16 cellular contexts compared by ENCODE assay signal in the genomic region with DNA sequence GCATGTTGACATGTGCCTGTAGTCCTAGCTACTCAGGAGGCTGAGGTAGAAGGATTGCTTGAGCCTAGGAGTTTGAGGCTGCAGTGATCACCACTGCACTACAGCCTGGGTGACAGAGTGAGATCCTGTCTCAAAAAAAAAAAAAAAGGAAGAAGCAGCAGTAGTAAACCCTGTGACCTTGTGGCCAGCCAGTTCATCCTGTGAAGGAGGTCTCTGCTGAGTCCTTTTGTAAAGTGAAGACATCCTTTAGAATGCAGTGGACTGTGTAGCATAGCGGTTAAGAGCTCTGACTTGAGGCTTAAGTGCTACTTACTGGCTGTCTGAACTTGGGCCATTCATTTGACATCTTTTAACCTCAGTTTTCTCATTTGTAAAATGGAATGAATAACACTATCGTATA. TPM values are rescaled to one million over a fixed set of nuclear protein-coding genes. Genes with fewer than 3 reads are reported as not detected.
A peak's percentile ranks its signal among the peaks of the same experiment; 100 is the strongest.
DNase-seq lines count a peak whose midpoint lies in the region; ATAC-seq, FAIRE-seq and TF ChIP-seq lines count a peak whose summit lies in the region.
"Had no signal": no experiment of that assay in that cellular context is flagged by ENCODE, and none has a peak within 500 bp of the region (broad histone marks: within the 10 kb centered on the region; RNA-seq: fewer than 3 reads in every experiment).

No MANE protein-coding gene starts in this region.

- H3K27ac ChIP-seq in GM12878 (ENCODE audit: control insufficient read depth, insufficient read depth), result no peak overlapping the region
- peak overlapping the region in 2 of 3 donors; percentile 83 to 88 for H3K27ac ChIP-seq in thyroid gland

- BruUV-seq in GM12878 (replicated peaks; lab: Mats Ljungman, UMichigan), result no TSS peak

- H3K4me1 ChIP-seq in GM12878 (ENCODE audit: control insufficient read depth, insufficient read depth, low read length) (peaks cover 25% of the 10 kb centered on the region), thyroid gland (peaks cover 43 to 84% of the 10 kb centered on the region in 2 donors)

- in situ Hi-C loops in GM12878 (cut with MboI), result no loop called here

- peaks cover 68% of the 10 kb centered on the region for H3K4me1 Mint-ChIP-seq in activated naive CD4-positive, alpha-beta T cell treated with anti-CD3 and anti-CD28 coated beads, Interleukin-2, amount 10 ng/mL, durations not matched to agents 7 days and 5 days

- H3K27ac Mint-ChIP-seq in activated naive CD4-positive, alpha-beta T cell treated with anti-CD3 and anti-CD28 coated beads, Interleukin-2, amount 10 ng/mL, durations not matched to agents 7 days and 5 days, result peak overlapping the region; percentile 14
- H3K27ac Mint-ChIP-seq: progenitor cell of endocrine pancreas had no signal

- no peak for FAIRE-seq in GM12878 (lab: Jason Lieb, UNC)

- no peaks in the 10 kb centered on the region for H3K9me3 Mint-ChIP-seq in activated naive CD4-positive, alpha-beta T cell treated with anti-CD3 and anti-CD28 coated beads, Interleukin-2, amount 10 ng/mL, durations not matched to agents 7 days and 5 days
- H3K9me3 Mint-ChIP-seq: activated naive CD4-positive, alpha-beta T cell treated with anti-CD3 and anti-CD28 coated beads, Interleukin-2, amount 50 U/mL, for 24 hours had no signal

- H3K36me3 ChIP-seq in GM12878 (ENCODE audit: control insufficient read depth in 2 of 2, insufficient read depth in 2 of 2, low read length in 1 of 2), result peaks cover 0 to 10% of the 10 kb centered on the region in 2 experiments; a peak in 2 of 4 replicates
- no peaks in the 10 kb centered on the region for H3K36me3 ChIP-seq in thyroid gland

- SMC1A ChIA-PET in GM12878 (lab: Charles Lee; ENCODE audit: uncharacterized antibody, unreplicated experiment), result interaction anchor here (0.6 to 8.7 kb wide), 5 partner anchors 9 to 463 kb away, joined by 3 to 97 read pairs (median 4); a partner anchor contains a TSS

- no peak for TF ChIP-seq EP300 in GM12878 (IDR thresholded peaks at IDR 0.05; ENCODE audit: borderline replicate concordance in 1 of 2, control insufficient read depth in 1 of 2, low read depth in 2 of 2, low read length in 2 of 2)

- H3K9ac ChIP-seq in GM12878 (ENCODE audit: control insufficient read depth, insufficient read depth, low read length), result no peak overlapping the region

- ATAC-seq in HG03378 (IDR thresholded peaks at IDR 0.05; ENCODE audit: unreplicated experiment) (peak; percentile 56), GM12878 (peak; percentile 67), GM18861 (IDR thresholded peaks at IDR 0.05; ENCODE audit: unreplicated experiment) (no peak), left ventricle myocardium superior (no peak)

- RAD21 ChIA-PET in GM12878 (lab: Charles Lee; ENCODE audit: unreplicated experiment), result interaction anchor here (0.5 to 4.0 kb wide), 6 partner anchors 8 to 207 kb away, joined by 3 to 39 read pairs (median 4); a partner anchor contains a TSS

- TF ChIP-seq POLR2A in GM12878 (IDR thresholded peaks at IDR 0.05; ENCODE audit: low read depth, low read length) (no peak), thyroid gland (IDR thresholded peaks at IDR 0.05) (no peak)

- no peak overlapping the region for H3K4me3 ChIP-seq in GM12878
- no peak overlapping the region for H3K4me3 ChIP-seq in thyroid gland (replicated peaks in 1 of 3)
- H3K4me3 ChIP-seq: tibial artery had no signal

- H3K27me3 ChIP-seq in GM12878 (replicated peaks in 1 of 2; ENCODE audit: control insufficient read depth in 2 of 2, insufficient read depth in 2 of 2, low read length in 1 of 2), result no peaks in the 10 kb centered on the region
- no peaks in the 10 kb centered on the region for H3K27me3 ChIP-seq in thyroid gland
- H3K27me3 ChIP-seq: tibial artery had no signal

- no peaks in the 10 kb centered on the region for H4K20me1 ChIP-seq in GM12878 (ENCODE audit: control insufficient read depth, insufficient read depth)

- WGBS in GM12878 (ENCODE audit: insufficient coverage, insufficient replicate concordance, low lambda C conversion rate, missing lambda C conversion rate), result 80% methylated on average over 2 of the region's 2 CpGs
- WGBS in thyroid gland, 2 donors, result 46 to 56% methylated on average over 2 of the region's 2 CpGs

- DNase-seq in activated naive CD4-positive, alpha-beta T cell treated with anti-CD3 and anti-CD28 coated beads, Interleukin-2, amount 10 ng/mL, durations not matched to agents 7 days and 5 days, result peak; percentile 44
- DNase-seq in activated naive CD4-positive, alpha-beta T cell treated with anti-CD3 and anti-CD28 coated beads, Interleukin-2, amount 50 U/mL, for 16 hours, result no peak
- DNase-seq in GM12878 (ENCODE audit: low read depth, low spot score), result no peak
- peak; percentile 67 for DNase-seq in thyroid gland
- DNase-seq in left ventricle myocardium superior, result no peak
- DNase-seq in HEK293T (ENCODE audit: extremely low spot score), result no peak
- DNase-seq: DMS153, head of caudate nucleus, NCI-H1694, NCI-H524, tibial artery had no signal

- no peak overlapping the region for H3K4me3 Mint-ChIP-seq in activated naive CD4-positive, alpha-beta T cell treated with anti-CD3 and anti-CD28 coated beads, Interleukin-2, amount 10 ng/mL, durations not matched to agents 7 days and 5 days
- H3K4me3 Mint-ChIP-seq: activated naive CD4-positive, alpha-beta T cell treated with anti-CD3 and anti-CD28 coated beads, Interleukin-2, amount 50 U/mL, for 24 hours had no signal

- CTCF ChIA-PET in activated naive CD4-positive, alpha-beta T cell treated with anti-CD3 and anti-CD28 coated beads, Interleukin-2, amount 10 ng/mL, durations not matched to agents 7 days and 5 days (lab: Charles Lee), result interaction anchor here (1.1 to 4.6 kb wide), 3 partner anchors 9 to 676 kb away, joined by 3 to 26 read pairs (median 4); no protein-coding TSS in a partner anchor
- CTCF ChIA-PET in GM12878 (lab: Yijun Ruan, JAX), result interaction anchor here (1.2 to 3.7 kb wide), 4 partner anchors 10 to 676 kb away, joined by 3 to 53 read pairs (median 3); no protein-coding TSS in a partner anchor
- CTCF ChIA-PET in HEK293T (lab: Yijun Ruan, JAX), result interaction anchor here (1.3 kb wide), 1 partner anchor 8 kb away, joined by 4 read pairs; no protein-coding TSS in a partner anchor

- H3K79me2 ChIP-seq in GM12878 (ENCODE audit: control insufficient read depth, insufficient read depth, low read length), result peaks cover 61% of the 10 kb centered on the region

- POLR2A ChIA-PET in GM12878 (lab: Charles Lee) (interaction anchor here (0.5 to 5.5 kb wide), 3 partner anchors 8 to 138 kb away, joined by 4 to 62 read pairs (median 6); a partner anchor contains a TSS), HEK293T (lab: Yijun Ruan, JAX) (interaction anchor here (1.3 kb wide), 1 partner anchor 9 kb away, joined by 5 read pairs; a partner anchor contains a TSS)

- no peaks in the 10 kb centered on the region for H3K9me3 ChIP-seq in GM12878 (replicated peaks; ENCODE audit: control insufficient read depth, insufficient read depth, low read length)
- H3K9me3 ChIP-seq in thyroid gland, result no peaks in the 10 kb centered on the region
- H3K9me3 ChIP-seq: tibial artery had no signal

- no peak for TF ChIP-seq RAD21 in GM12878 (IDR thresholded peaks at IDR 0.05; ENCODE audit: insufficient read depth, low read depth, low read length)

- H3K36me3 Mint-ChIP-seq in activated naive CD4-positive, alpha-beta T cell treated with anti-CD3 and anti-CD28 coated beads, Interleukin-2, amount 10 ng/mL, durations not matched to agents 7 days and 5 days, result peaks cover 26% of the 10 kb centered on the region

- H3K27me3 Mint-ChIP-seq in activated naive CD4-positive, alpha-beta T cell treated with anti-CD3 and anti-CD28 coated beads, Interleukin-2, amount 10 ng/mL, durations not matched to agents 7 days and 5 days, result no peaks in the 10 kb centered on the region
- H3K27me3 Mint-ChIP-seq: activated naive CD4-positive, alpha-beta T cell treated with anti-CD3 and anti-CD28 coated beads, Interleukin-2, amount 50 U/mL, for 24 hours; progenitor cell of endocrine pancreas had no signal

- no peak overlapping the region for H2AFZ ChIP-seq in GM12878 (ENCODE audit: control insufficient read depth, low read depth, low read length)

- H3K4me2 ChIP-seq in GM12878 (ENCODE audit: control insufficient read depth, insufficient read depth), result no peak overlapping the region

- intact Hi-C loops in GM12878 (cut with micrococcal nuclease; ENCODE audit: unreplicated experiment), result no loop called here
- intact Hi-C loops in thyroid gland (cut with DNase I), result loop anchor here (10.0 kb wide), 1 partner anchor 50 kb away; no protein-coding TSS in a partner anchor
- intact Hi-C loops in left ventricle myocardium superior (cut with micrococcal nuclease), result no loop called here

- TF ChIP-seq CTCF in GM12878 (IDR thresholded peaks at IDR 0.05 in 2 of 3, conservative IDR thresholded peaks at IDR 0.05 in 1 of 3; ENCODE audit: control insufficient read depth in 2 of 3, extremely low read depth in 1 of 3, insufficient read depth in 1 of 3, low read depth in 3 of 3, low read length in 3 of 3) (no peak), thyroid gland (IDR thresholded peaks at IDR 0.05) (no peak)

RNA-seq across cellular contexts. Expression of a gene that starts 8.3 kb away (rescaled TPM):
- 100 and 127 TPM in 2 replicates for total RNA-seq in GM12878 (2013; cell fraction: nucleolus; rRNA removed)
- total RNA-seq in GM12878 (2014; rRNA removed), result 76.8 and 77.9 TPM in 2 replicates
- total RNA-seq in GM12878 (2014; rRNA removed; fragmentation: Illumina TruSeq; extraction: Trizol), result 66.7 and 68.5 TPM in 2 replicates
- 55.5 and 62.2 TPM in 2 replicates for total RNA-seq in GM12878 (2021)
- polyA plus RNA-seq in GM12878 (2011; ENCODE audit: low read depth), result 63.3 TPM
- 119 and 121 TPM in 2 replicates for polyA plus RNA-seq in GM12878 (2011; rRNA removed)
- polyA plus RNA-seq in GM12878 (2011; cell fraction: cytosol; rRNA removed), result 70.9 and 86.3 TPM in 2 replicates
- 84.9 and 86.2 TPM in 2 replicates for polyA plus RNA-seq in GM12878 (2011; cell fraction: nucleus; rRNA removed)
- 60.1 and 67.1 TPM in 2 replicates for polyA plus RNA-seq in GM12878 (2012)
- polyA plus RNA-seq in GM12878 (2014; fragmentation: Illumina TruSeq; extraction: Trizol), result 46.3 and 58.0 TPM in 2 replicates
- 100 to 1,000 TPM; 159 to 193 TPM for polyA plus RNA-seq in GM12878 (2014; fragmentation: Nextera tagmentation; extraction: Ambion mirVana)
- polyA plus RNA-seq in GM12878 (2014; rRNA removed), result 71.9 and 72.6 TPM in 2 replicates
- polyA plus RNA-seq in GM12878 (2016; fragmentation: Nextera tagmentation; extraction: Ambion mirVana), result 10 to 100 TPM; 88.9 to 94.5 TPM
- polyA minus RNA-seq in GM12878 (2011; rRNA and poly(A)+ RNA removed), result 70.0 and 75.6 TPM in 2 replicates
- polyA minus RNA-seq in GM12878 (2011; cell fraction: cytosol; rRNA and poly(A)+ RNA removed), result 13.4 and 16.3 TPM in 2 replicates
- polyA minus RNA-seq in GM12878 (2011; cell fraction: nucleus; rRNA and poly(A)+ RNA removed), result 34.9 and 60.0 TPM in 2 replicates
- 10 to 100 TPM; 33.1 to 57.5 (median 56.3) TPM for total RNA-seq in thyroid gland
- total RNA-seq in left ventricle myocardium superior, result 25.0 TPM

RNA-seq across cellular contexts. Expression of a gene that starts 8.4 kb away (rescaled TPM):
- total RNA-seq in GM12878 (2013; cell fraction: nucleolus; rRNA removed), result 56.2 and 56.3 TPM in 2 replicates
- 46.5 and 46.9 TPM in 2 replicates for total RNA-seq in GM12878 (2014; rRNA removed)
- total RNA-seq in GM12878 (2014; rRNA removed; fragmentation: Illumina TruSeq; extraction: Trizol), result 29.6 and 32.1 TPM in 2 replicates
- 40.0 and 42.6 TPM in 2 replicates for total RNA-seq in GM12878 (2021)
- polyA plus RNA-seq in GM12878 (2011; ENCODE audit: low read depth), result 11.9 TPM
- polyA plus RNA-seq in GM12878 (2011; rRNA removed), result 56.5 and 79.1 TPM in 2 replicates
- polyA plus RNA-seq in GM12878 (2011; cell fraction: cytosol; rRNA removed), result 87.6 and 105 TPM in 2 replicates
- polyA plus RNA-seq in GM12878 (2011; cell fraction: nucleus; rRNA removed), result 50.4 and 58.3 TPM in 2 replicates
- polyA plus RNA-seq in GM12878 (2012), result 19.2 and 21.2 TPM in 2 replicates
- 40.3 and 47.8 TPM in 2 replicates for polyA plus RNA-seq in GM12878 (2014; fragmentation: Illumina TruSeq; extraction: Trizol)
- 1 to 10 TPM; 6.8 to 7.4 TPM for polyA plus RNA-seq in GM12878 (2014; fragmentation: Nextera tagmentation; extraction: Ambion mirVana)
- 38.1 and 41.5 TPM in 2 replicates for polyA plus RNA-seq in GM12878 (2014; rRNA removed)
- polyA plus RNA-seq in GM12878 (2016; fragmentation: Nextera tagmentation; extraction: Ambion mirVana), result 10 to 100 TPM; 39.4 to 42.1 TPM
- polyA minus RNA-seq in GM12878 (2011; rRNA and poly(A)+ RNA removed), result 190 TPM in 2 replicates
- polyA minus RNA-seq in GM12878 (2011; cell fraction: cytosol; rRNA and poly(A)+ RNA removed), result 25.6 and 27.0 TPM in 2 replicates
- polyA minus RNA-seq in GM12878 (2011; cell fraction: nucleus; rRNA and poly(A)+ RNA removed), result 24.4 and 43.5 TPM in 2 replicates
- total RNA-seq in thyroid gland, result 10 to 100 TPM; 46.0 to 94.3 (median 76.0) TPM
- 39.1 TPM for total RNA-seq in left ventricle myocardium superior

RNA-seq across cellular contexts. Expression of a gene that starts 41.8 kb away (rescaled TPM):
- not detected in 2 replicates for total RNA-seq in GM12878 (2013; cell fraction: nucleolus; rRNA removed)
- total RNA-seq in GM12878 (2014; rRNA removed) (0.11 TPM in 1 of 2 replicates, not detected in the other), GM12878 (2014; rRNA removed; fragmentation: Illumina TruSeq; extraction: Trizol) (not detected in 2 replicates), GM12878 (2021) (0.23 TPM in 1 of 2 replicates, not detected in the other), thyroid gland (10 to 100 TPM; 28.2 to 78.4 (median 32.5) TPM), left ventricle myocardium superior (68.0 TPM)
- polyA plus RNA-seq in GM12878 (2011; ENCODE audit: low read depth), result not detected
- polyA plus RNA-seq in GM12878 (2011; rRNA removed) (not detected in 2 replicates), GM12878 (2014; fragmentation: Illumina TruSeq; extraction: Trizol) (not detected in 2 replicates), GM12878 (2014; fragmentation: Nextera tagmentation; extraction: Ambion mirVana) (not detected), GM12878 (2014; rRNA removed) (0.13 TPM in 1 of 2 replicates, not detected in the other), GM12878 (2016; fragmentation: Nextera tagmentation; extraction: Ambion mirVana) (not detected)
- polyA plus RNA-seq in GM12878 (2011; cell fraction: cytosol; rRNA removed), result 0.12 and 0.15 TPM in 2 replicates
- 0.51 and 0.82 TPM in 2 replicates for polyA plus RNA-seq in GM12878 (2011; cell fraction: nucleus; rRNA removed)
- polyA plus RNA-seq in GM12878 (2012), result not detected in 2 replicates
- polyA minus RNA-seq in GM12878 (2011; rRNA and poly(A)+ RNA removed), result not detected in 2 replicates
- not detected in 2 replicates for polyA minus RNA-seq in GM12878 (2011; cell fraction: cytosol; rRNA and poly(A)+ RNA removed)
- polyA minus RNA-seq in GM12878 (2011; cell fraction: nucleus; rRNA and poly(A)+ RNA removed), result 0.24 and 0.77 TPM in 2 replicates
- total RNA-seq: endothelial cell of umbilical vein, progenitor cell of endocrine pancreas had no signal

Comparison
In these comparisons a context has a peak if more than half of its experiments do, and no peak if none do; other contexts are left out.
1. DNase-seq: peak in activated naive CD4-positive, alpha-beta T cell treated with anti-CD3 and anti-CD28 coated beads, Interleukin-2, amount 10 ng/mL, durations not matched to agents 7 days and 5 days (single experiment) and thyroid gland (2 of 2); none in activated naive CD4-positive, alpha-beta T cell treated with anti-CD3 and anti-CD28 coated beads, Interleukin-2, amount 50 U/mL, for 16 hours (single experiment), GM12878 (single experiment), left ventricle myocardium superior (single experiment) and HEK293T (single experiment).
2. ATAC-seq: peak in HG03378 (single experiment) and GM12878 (single experiment); none in GM18861 (single experiment) and left ventricle myocardium superior (single experiment).
3. RNA of a gene that starts 41.8 kb away (total RNA-seq): 68.0 TPM in left ventricle myocardium superior (single experiment) and 28.2 to 78.4 TPM in thyroid gland; 0.11 to 0.23 TPM in GM12878; every median in the first group is over 10 times any median in the second.